ENCODE assay signal across 8 cellular contexts in genomic region chr7:106285801-106286492, GRCh38. TPM values are rescaled to one million over a fixed set of nuclear protein-coding genes. Genes with fewer than 3 reads are reported as not detected.
DNase-seq lines count a peak whose midpoint lies in the region; ATAC-seq, FAIRE-seq and TF ChIP-seq lines count a peak whose summit lies in the region.

No MANE protein-coding gene starts in this region.

- intact Hi-C loops in HepG2 (cut with micrococcal nuclease; ENCODE audit: unreplicated experiment) (loop anchor here (2.0 to 10.0 kb wide), 2 partner anchors 41 to 879 kb away; partner anchors contain the start of gene HBP1), left colon (cut with DNase I, micrococcal nuclease) (no loop called here)

- ATAC-seq in GM19351 (IDR thresholded peaks at IDR 0.05; ENCODE audit: unreplicated experiment) (peak; percentile 35), HepG2 (no peak), left colon (no peak)
- peak; percentile 24 for ATAC-seq in stimulated activated naive CD8-positive, alpha-beta T cell treated with anti-CD3 and anti-CD28 coated beads, Interleukin-15, Interleukin-2, amounts not matched to agents 100 U/mL and 50 U/mL, for 24 hours

- peak overlapping the region; percentile 75 for H3K9ac ChIP-seq in HepG2 (ENCODE audit: insufficient read depth, low read depth, low read length)

- H3K9me3 ChIP-seq in HepG2 (ENCODE audit: low read length), result no peaks in the 10 kb centered on the region

- TSS peak; percentile 96 for BruUV-seq in HepG2 (replicated peaks; lab: Mats Ljungman, UMichigan)

- H3K27ac ChIP-seq in angular gyrus (ENCODE audit: low read depth, low read length) (peak overlapping the region; percentile 94), HepG2 (ENCODE audit: extremely low read length, insufficient read depth, low read length) (peak overlapping the region; percentile 85)

- CTCF ChIA-PET in HepG2 (lab: Yijun Ruan, JAX; ENCODE audit: low intra/inter-chr PET ratio, low total read pairs), result no interaction called here

- H4K20me1 ChIP-seq in HepG2 (ENCODE audit: insufficient read depth, low read length), result peaks cover 8% of the 10 kb centered on the region; the same call in 1 of the 2 replicates

- H3K36me3 ChIP-seq in HepG2 (replicated peaks in 1 of 2; ENCODE audit: control insufficient read depth in 1 of 2, insufficient read depth in 2 of 2, low read length in 2 of 2), result no peaks in the 10 kb centered on the region

- 40% methylated on average over 16 of the region's 16 CpGs for WGBS in HepG2 (ENCODE audit: low lambda C conversion rate)

- peak overlapping the region; percentile 71 for H2AFZ ChIP-seq in HepG2 (ENCODE audit: low read length)

- H3K4me2 ChIP-seq in HepG2 (ENCODE audit: low read depth, low read length), result peak overlapping the region; percentile 89

- POLR2A ChIA-PET in HepG2 (lab: Yijun Ruan, JAX), result interaction anchor here (1.0 to 1.2 kb wide), 2 partner anchors 41 to 45 kb away, joined by 5 to 8 read pairs; no protein-coding TSS in a partner anchor

- TF ChIP-seq EP300 in HepG2 (IDR thresholded peaks at IDR 0.05; ENCODE audit: low read depth in 2 of 2, low read length in 2 of 2) (no peak), HepG2 (CRISPR knock-in tag; IDR thresholded peaks at IDR 0.05; ENCODE audit: borderline replicate concordance) (no peak)

- no peak for TF ChIP-seq RAD21 in HepG2 (CRISPR knock-in tag; IDR thresholded peaks at IDR 0.05)

- peaks cover 42% of the 10 kb centered on the region for H3K4me1 ChIP-seq in HepG2 (ENCODE audit: insufficient read depth, low read length)

- in situ Hi-C loops in HepG2 (cut with HindIII; ENCODE audit: extremely low pct_ligation_motif_present, low pct_unique_long_range_greater_than_20kb), result no loop called here

- peaks cover 0 to 5% of the 10 kb centered on the region in 2 experiments; a peak in 2 of 5 replicates for H3K27me3 ChIP-seq in HepG2 (ENCODE audit: control insufficient read depth in 1 of 2, insufficient read depth in 2 of 2, low read length in 2 of 2)

- peak; percentile 12 for DNase-seq in AG20443 (ENCODE audit: low spot score)
- no peak for DNase-seq in Jurkat, Clone E6-1 (ENCODE audit: low read depth, low spot score)
- no peak for DNase-seq in HepG2 (ENCODE audit: low spot score)
- DNase-seq in stimulated activated naive CD8-positive, alpha-beta T cell treated with anti-CD3 and anti-CD28 coated beads, Interleukin-15, Interleukin-2, amounts not matched to agents 100 U/mL and 50 U/mL, for 24 hours, result peak; percentile 40
- DNase-seq in NCI-H2196 treated with DMSO at 0.1 percent for 48 hours (lab: John Stamatoyannopoulos, UW; ENCODE audit: unreplicated experiment), result no peak
- DNase-seq in left colon, result no peak

- TF ChIP-seq CTCF in HepG2 (CRISPR knock-in tag; IDR thresholded peaks at IDR 0.05), result no peak

- FAIRE-seq in HepG2 (lab: Jason Lieb, UNC), result no peak

- TF ChIP-seq POLR2A in HepG2 (IDR thresholded peaks at IDR 0.05; ENCODE audit: insufficient read depth in 1 of 2, low read depth in 2 of 2, low read length in 2 of 2), result no peak

- peaks cover 33% of the 10 kb centered on the region for H3K79me2 ChIP-seq in HepG2 (ENCODE audit: insufficient read depth, low read length)

- peak overlapping the region; percentile 83 for H3K4me3 ChIP-seq in Jurkat, Clone E6-1 (ENCODE audit: low read length)
- peak overlapping the region; percentile 59 to 90 (median 83) for H3K4me3 ChIP-seq in HepG2 (replicated peaks in 1 of 3; ENCODE audit: insufficient read depth in 1 of 3, low read depth in 2 of 3, low read length in 3 of 3)

TF ChIP-seq in HepG2, 621 proteins besides CTCF, POLR2A, EP300 and RAD21:
- no peak for TF ChIP-seq GATA4 (IDR thresholded peaks at IDR 0.05; ENCODE audit: borderline replicate concordance, low read depth)
- TF ChIP-seq ZNF44 (CRISPR knock-in tag; IDR thresholded peaks at IDR 0.05), result peak; percentile 54; the same call in 1 of the 2 replicates
- no peak for TF ChIP-seq ZFP36L2 (CRISPR knock-in tag; IDR thresholded peaks at IDR 0.05)
- 0 out of 2 replicates have a peak, but pooled peaks have one; percentile 58 for TF ChIP-seq NFATC3 (CRISPR knock-in tag; IDR thresholded peaks at IDR 0.05)
- 0 out of 2 replicates have a peak, but pooled peaks have one; percentile 2 for TF ChIP-seq KMT2A (CRISPR knock-in tag; IDR thresholded peaks at IDR 0.05)
- no peak for TF ChIP-seq CREB1 (IDR thresholded peaks at IDR 0.05)
- TF ChIP-seq CREB1 (CRISPR knock-in tag; IDR thresholded peaks at IDR 0.05), result peak; percentile 35; the same call in 1 of the 2 replicates

RNA-seq across cellular contexts. Expression of gene NAMPT, which starts 1.2 kb away (rescaled TPM):
- polyA plus RNA-seq in Jurkat, Clone E6-1 (2012; ENCODE audit: insufficient read depth, insufficient read length), result 68.8 TPM
- total RNA-seq in HepG2 (2016; rRNA removed; fragmentation: Illumina TruSeq; extraction: Trizol), result 67.7 and 105 TPM in 2 replicates
- total RNA-seq in HepG2 (2016; cell fraction: cytosol; rRNA removed; fragmentation: Illumina TruSeq; extraction: Trizol; ENCODE audit: low read depth), result 13.0 and 13.4 TPM in 2 replicates
- 64.2 and 94.5 TPM in 2 replicates for total RNA-seq in HepG2 (2016; cell fraction: insoluble cytoplasmic fraction; rRNA removed; fragmentation: Illumina TruSeq; extraction: Trizol)
- 33.7 and 41.5 TPM in 2 replicates for total RNA-seq in HepG2 (2016; cell fraction: membrane; rRNA removed; fragmentation: Illumina TruSeq; extraction: Trizol)
- total RNA-seq in HepG2 (2016; cell fraction: nucleus; rRNA removed; fragmentation: Illumina TruSeq; extraction: Trizol), result 43.1 and 45.4 TPM in 2 replicates
- 10.4 and 15.8 TPM in 2 replicates for polyA plus RNA-seq in HepG2 (2011; rRNA removed)
- 6.9 and 10.2 TPM in 2 replicates for polyA plus RNA-seq in HepG2 (2011; cell fraction: cytosol; rRNA removed)
- 4.5 and 9.2 TPM in 2 replicates for polyA plus RNA-seq in HepG2 (2011; cell fraction: nucleus; rRNA removed)
- polyA plus RNA-seq in HepG2 (2012), result 32.6 and 38.7 TPM in 2 replicates
- polyA plus RNA-seq in HepG2 (2016; cell fraction: cytosol; fragmentation: Illumina TruSeq; extraction: Trizol; ENCODE audit: low read depth), result 7.8 and 8.1 TPM in 2 replicates
- 74.3 and 76.8 TPM in 2 replicates for polyA plus RNA-seq in HepG2 (2016; cell fraction: insoluble cytoplasmic fraction; fragmentation: Illumina TruSeq; extraction: Trizol; ENCODE audit: low read depth)
- polyA plus RNA-seq in HepG2 (2016; cell fraction: membrane; fragmentation: Illumina TruSeq; extraction: Trizol; ENCODE audit: low read depth), result 14.5 and 16.2 TPM in 2 replicates
- 23.2 and 29.2 TPM in 2 replicates for polyA plus RNA-seq in HepG2 (2016; cell fraction: nucleus; fragmentation: Illumina TruSeq; extraction: Trizol; ENCODE audit: insufficient read depth, low read depth)
- 7.5 and 29.2 TPM in 2 replicates for polyA minus RNA-seq in HepG2 (2011; rRNA and poly(A)+ RNA removed; ENCODE audit: low replicate concordance)
- polyA minus RNA-seq in HepG2 (2011; cell fraction: cytosol; rRNA and poly(A)+ RNA removed), result 43.6 and 50.5 TPM in 2 replicates
- 56.3 and 66.5 TPM in 2 replicates for polyA minus RNA-seq in HepG2 (2011; cell fraction: nucleus; rRNA and poly(A)+ RNA removed)
- total RNA-seq in left colon, result 100 to 1,000 TPM in 1 of 2 donors, 10 to 100 TPM in 1; 85.0 to 157 TPM

Comparison
In these comparisons a context has a peak if more than half of its experiments do, and no peak if none do; other contexts are left out.
1. DNase-seq: peak in AG20443 (single experiment) and stimulated activated naive CD8-positive, alpha-beta T cell treated with anti-CD3 and anti-CD28 coated beads, Interleukin-15, Interleukin-2, amounts not matched to agents 100 U/mL and 50 U/mL, for 24 hours (single experiment); none in Jurkat, Clone E6-1 (single experiment), HepG2 (single experiment), NCI-H2196 treated with DMSO at 0.1 percent for 48 hours (single experiment) and left colon (0 of 2).
2. ATAC-seq: peak in GM19351 (single experiment) and stimulated activated naive CD8-positive, alpha-beta T cell treated with anti-CD3 and anti-CD28 coated beads, Interleukin-15, Interleukin-2, amounts not matched to agents 100 U/mL and 50 U/mL, for 24 hours (single experiment); none in HepG2 (single experiment) and left colon (single experiment).